13 cellular contexts compared by ENCODE assay signal in genomic region chr5:14868771-14869170, GRCh38. TPM values are rescaled to one million over a fixed set of nuclear protein-coding genes. Genes with fewer than 3 reads are reported as not detected.
DNase-seq lines count a peak whose midpoint lies in the region; ATAC-seq and TF ChIP-seq lines count a peak whose summit lies in the region.
"Had no signal": no experiment of that assay in that cellular context is flagged by ENCODE, and none has a peak within 500 bp of the region (broad histone marks: within the 10 kb centered on the region; RNA-seq: fewer than 3 reads in every experiment).

No MANE protein-coding gene starts in this region.

- no peak overlapping the region for H2AFZ ChIP-seq in parathyroid adenoma

- H3K79me2 ChIP-seq in parathyroid adenoma, result peaks cover 41% of the 10 kb centered on the region

- no peaks in the 10 kb centered on the region for H3K36me3 ChIP-seq in parathyroid adenoma (ENCODE audit: control insufficient read depth, insufficient read depth, low read length)
- H3K36me3 ChIP-seq: spleen had no signal

- no peaks in the 10 kb centered on the region for H3K9me3 Mint-ChIP-seq in activated naive CD8-positive, alpha-beta T cell treated with anti-CD3 and anti-CD28 coated beads for 36 hours
- H3K9me3 Mint-ChIP-seq: IgD-negative memory B cell had no signal

- no peak for TF ChIP-seq CTCF in parathyroid adenoma (IDR thresholded peaks at IDR 0.05)

- DNase-seq in NCI-H748 (lab: John Stamatoyannopoulos, UW; ENCODE audit: unreplicated experiment) (peak; percentile 63), NCI-H748 treated with DMSO at 0.1 percent for 48 hours (lab: John Stamatoyannopoulos, UW) (no peak), G401 (ENCODE audit: low spot score) (peak; percentile 32), mesenteric fat pad (ENCODE audit: low spot score) (no peak)
- DNase-seq in activated naive CD8-positive, alpha-beta T cell treated with anti-CD3 and anti-CD28 coated beads for 36 hours, result no peak
- no peak for DNase-seq in effector CD4-positive, alpha-beta T cell
- DNase-seq: activated effector memory CD4-positive, alpha-beta T cell treated with Interleukin-2 at 50 U/mL for 16 hours; spleen; testis had no signal

- no peaks in the 10 kb centered on the region for H3K27me3 Mint-ChIP-seq in activated naive CD8-positive, alpha-beta T cell treated with anti-CD3 and anti-CD28 coated beads for 36 hours
- H3K27me3 Mint-ChIP-seq: IgD-negative memory B cell had no signal

- in situ Hi-C loops in G401 (cut with HindIII; ENCODE audit: low sequenced_read_pairs), result no loop called here

- no peak overlapping the region for H3K27ac ChIP-seq in parathyroid adenoma
- H3K27ac ChIP-seq: A549, testis had no signal

- H3K9ac ChIP-seq in parathyroid adenoma, result no peak overlapping the region

- no peak for ATAC-seq in GM19455 (IDR thresholded peaks at IDR 0.05; ENCODE audit: unreplicated experiment)
- ATAC-seq: A549 had no signal

- peak overlapping the region; percentile 19 for H3K4me3 ChIP-seq in parathyroid adenoma (ENCODE audit: low read depth, low read length)
- H3K4me3 ChIP-seq: A549, spleen, testis had no signal

- peak overlapping the region; percentile 79 for H3K4me2 ChIP-seq in parathyroid adenoma (ENCODE audit: low read length)
- H3K4me2 ChIP-seq: A549 had no signal

- H3K4me3 Mint-ChIP-seq in activated naive CD8-positive, alpha-beta T cell treated with anti-CD3 and anti-CD28 coated beads for 36 hours, result peak overlapping the region; percentile 98

- peaks cover 22% of the 10 kb centered on the region for H3K36me3 Mint-ChIP-seq in activated naive CD8-positive, alpha-beta T cell treated with anti-CD3 and anti-CD28 coated beads for 36 hours
- H3K36me3 Mint-ChIP-seq: IgD-negative memory B cell had no signal

- no peaks in the 10 kb centered on the region for H3K9me3 ChIP-seq in parathyroid adenoma (ENCODE audit: control insufficient read depth, low read length)
- H3K9me3 ChIP-seq: A549, spleen, testis had no signal

- H3K4me1 ChIP-seq in parathyroid adenoma, result peaks cover 4% of the 10 kb centered on the region

- peak overlapping the region; percentile 95 for H3K27ac Mint-ChIP-seq in activated naive CD8-positive, alpha-beta T cell treated with anti-CD3 and anti-CD28 coated beads for 36 hours

- peaks cover 30% of the 10 kb centered on the region for H3K4me1 Mint-ChIP-seq in activated naive CD8-positive, alpha-beta T cell treated with anti-CD3 and anti-CD28 coated beads for 36 hours

- no peaks in the 10 kb centered on the region for H3K27me3 ChIP-seq in parathyroid adenoma (ENCODE audit: control insufficient read depth, insufficient read depth, low read length)
- H3K27me3 ChIP-seq: testis had no signal

RNA-seq across cellular contexts. Expression of gene ANKH, which starts 2.8 kb away (rescaled TPM):
- total RNA-seq in G401 (2014; rRNA removed; shearing (Covaris generic)), result 0.68 TPM in 1 of 2 replicates, not detected in the other
- 10 to 100 TPM; 82.5 to 84.6 TPM for total RNA-seq in activated naive CD8-positive, alpha-beta T cell treated with anti-CD3 and anti-CD28 coated beads for 36 hours
- total RNA-seq in mesenteric fat pad, result 78.1 TPM

Comparison
In these comparisons a context has a peak if more than half of its experiments do, and no peak if none do; other contexts are left out.
1. DNase-seq: peak in NCI-H748 (single experiment) and G401 (single experiment); none in NCI-H748 treated with DMSO at 0.1 percent for 48 hours (single experiment), activated naive CD8-positive, alpha-beta T cell treated with anti-CD3 and anti-CD28 coated beads for 36 hours (single experiment), effector CD4-positive, alpha-beta T cell (single experiment) and mesenteric fat pad (single experiment).
2. RNA of gene ANKH, which starts 2.8 kb away (total RNA-seq): 82.5 to 84.6 TPM in activated naive CD8-positive, alpha-beta T cell treated with anti-CD3 and anti-CD28 coated beads for 36 hours and 78.1 TPM in mesenteric fat pad (single experiment); 0.68 TPM in G401; every median in the first group is over 10 times any median in the second.